8 cellular contexts compared by ENCODE assay signal in the genomic region with DNA sequence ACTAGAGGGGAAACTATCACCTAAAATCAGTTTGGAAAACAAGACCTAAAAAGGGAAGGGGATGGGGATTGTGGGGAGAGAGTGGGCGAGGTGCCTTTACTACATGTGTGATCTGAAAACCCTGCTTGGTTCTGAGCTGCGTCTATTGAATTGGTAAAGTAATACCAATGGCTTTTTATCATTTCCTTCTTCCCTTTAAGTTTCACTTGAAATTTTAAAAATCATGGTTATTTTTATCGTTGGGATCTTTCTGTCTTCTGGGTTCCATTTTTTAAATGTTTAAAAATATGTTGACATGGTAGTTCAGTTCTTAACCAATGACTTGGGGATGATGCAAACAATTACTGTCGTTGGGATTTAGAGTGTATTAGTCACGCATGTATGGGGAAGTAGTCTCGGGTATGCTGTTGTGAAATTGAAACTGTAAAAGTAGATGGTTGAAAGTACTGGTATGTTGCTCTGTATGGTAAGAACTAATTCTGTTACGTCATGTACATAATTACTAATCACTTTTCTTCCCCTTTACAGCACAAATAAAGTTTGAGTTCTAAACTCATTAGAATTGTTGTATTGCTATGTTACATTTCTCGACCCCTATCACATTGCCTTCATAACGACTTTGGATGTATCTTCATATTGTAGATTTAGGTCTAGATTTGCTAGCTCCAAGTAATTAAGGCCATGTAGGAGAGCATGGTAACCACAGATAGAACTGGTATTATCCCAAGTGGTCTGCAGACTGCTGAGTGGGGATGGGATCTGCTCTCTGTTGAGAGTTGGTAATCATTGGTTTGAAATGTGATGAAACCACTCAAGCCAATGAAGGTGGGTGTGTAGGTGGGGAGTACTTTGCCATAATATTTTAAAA. TPM values are rescaled to one million over a fixed set of nuclear protein-coding genes. Genes with fewer than 3 reads are reported as not detected.
DNase-seq lines count a peak whose midpoint lies in the region; ATAC-seq and TF ChIP-seq lines count a peak whose summit lies in the region.

No MANE protein-coding gene starts in this region.

- 0 to 3% (median 1%) methylated on average over 9 of the region's 9 CpGs for WGBS in spleen, 5 donors

- peak; percentile 58 to 65 for DNase-seq in activated T-cell treated with anti-CD3 and anti-CD28 coated beads, Interleukin-2, amount 50 U/mL, for 72 hours
- DNase-seq in activated T-cell treated with anti-CD3 and anti-CD28 coated beads, Interleukin-2, amount 50 U/mL, for 48 hours, result no peak
- DNase-seq in NB4 (ENCODE audit: low read depth), result peak; percentile 98
- no peak for DNase-seq in activated naive CD8-positive, alpha-beta T cell treated with anti-CD3 and anti-CD28 coated beads, Interleukin-2, amount 50 U/mL, for 24 hours
- DNase-seq in spleen, result no peak
- DNase-seq in iPS-NIHi7 (ENCODE audit: extremely low spot score), result no peak

- H3K4me1 Mint-ChIP-seq in activated T-cell treated with anti-CD3 and anti-CD28 coated beads, Interleukin-2, amount 50 U/mL, for 72 hours (ENCODE audit: low read depth), result peaks cover 72% of the 10 kb centered on the region
- peaks cover 78% of the 10 kb centered on the region for H3K4me1 Mint-ChIP-seq in activated naive CD8-positive, alpha-beta T cell treated with anti-CD3 and anti-CD28 coated beads, Interleukin-2, amount 50 U/mL, for 24 hours

- ATAC-seq in activated T-cell treated with anti-CD3 and anti-CD28 coated beads, Interleukin-2, amount 50 U/mL, for 72 hours (replicated peaks in 1 of 2), result peak; percentile 28 to 35
- ATAC-seq in activated naive CD8-positive, alpha-beta T cell treated with anti-CD3 and anti-CD28 coated beads, Interleukin-2, amount 50 U/mL, for 24 hours, result peak; percentile 37
- no peak for ATAC-seq in GM19463 (IDR thresholded peaks at IDR 0.05; ENCODE audit: unreplicated experiment)

- H3K36me3 ChIP-seq in iPS-18a (ENCODE audit: control insufficient read depth, low read depth, low read length) (no peaks in the 10 kb centered on the region), spleen (peaks cover 0 to 59% (median 4%) of the 10 kb centered on the region in 6 donors)

- H3K4me1 ChIP-seq in iPS-18a (ENCODE audit: control insufficient read depth, low read depth, low read length) (peaks cover 61% of the 10 kb centered on the region), spleen (peaks cover 45 to 65% (median 57%) of the 10 kb centered on the region in 6 donors)

- H3K9me3 Mint-ChIP-seq in activated T-cell treated with anti-CD3 and anti-CD28 coated beads, Interleukin-2, amount 50 U/mL, for 72 hours, result peaks cover 0 to 2% of the 10 kb centered on the region in 2 donors
- H3K9me3 Mint-ChIP-seq in activated naive CD8-positive, alpha-beta T cell treated with anti-CD3 and anti-CD28 coated beads, Interleukin-2, amount 50 U/mL, for 24 hours, result no peaks in the 10 kb centered on the region

- TF ChIP-seq CTCF in NB4 (IDR thresholded peaks at IDR 0.05; ENCODE audit: low read depth, low read length), result no peak
- TF ChIP-seq CTCF in spleen (IDR thresholded peaks at IDR 0.05 in 8 of 11, conservative IDR thresholded peaks at IDR 0.05 in 3 of 11), result no peak

- H3K9ac ChIP-seq in iPS-18a (ENCODE audit: low read length), result no peak overlapping the region

- H3K27me3 ChIP-seq in iPS-18a (ENCODE audit: control insufficient read depth, insufficient read depth, low read length) (no peaks in the 10 kb centered on the region), spleen (replicated peaks in 1 of 7) (no peaks in the 10 kb centered on the region)

- TF ChIP-seq POLR2A in NB4 (IDR thresholded peaks at IDR 0.05; ENCODE audit: extremely low read depth, insufficient read length) (peak; percentile 17), spleen (IDR thresholded peaks at IDR 0.05) (peak in 2 of 3 donors; percentile 50 to 61)

- intact Hi-C loops in spleen (cut with DNase I; ENCODE audit: low total_unique reads), result no loop called here

- peaks cover 58 to 70% of the 10 kb centered on the region in 2 donors for H3K36me3 Mint-ChIP-seq in activated T-cell treated with anti-CD3 and anti-CD28 coated beads, Interleukin-2, amount 50 U/mL, for 72 hours (ENCODE audit: insufficient read depth in 2 of 2)
- peaks cover 59% of the 10 kb centered on the region for H3K36me3 Mint-ChIP-seq in activated naive CD8-positive, alpha-beta T cell treated with anti-CD3 and anti-CD28 coated beads, Interleukin-2, amount 50 U/mL, for 24 hours (ENCODE audit: low read depth)

- peak overlapping the region; percentile 88 to 99 for H3K4me3 Mint-ChIP-seq in activated T-cell treated with anti-CD3 and anti-CD28 coated beads, Interleukin-2, amount 50 U/mL, for 72 hours
- peak overlapping the region; percentile 100 for H3K4me3 Mint-ChIP-seq in activated naive CD8-positive, alpha-beta T cell treated with anti-CD3 and anti-CD28 coated beads, Interleukin-2, amount 50 U/mL, for 24 hours

- no peaks in the 10 kb centered on the region for H3K27me3 Mint-ChIP-seq in activated T-cell treated with anti-CD3 and anti-CD28 coated beads, Interleukin-2, amount 50 U/mL, for 72 hours (ENCODE audit: low read depth)
- peaks cover 7% of the 10 kb centered on the region for H3K27me3 Mint-ChIP-seq in activated naive CD8-positive, alpha-beta T cell treated with anti-CD3 and anti-CD28 coated beads, Interleukin-2, amount 50 U/mL, for 24 hours

- H3K4me3 ChIP-seq in NB4 (ENCODE audit: low read depth, low read length) (peak overlapping the region; percentile 76), iPS-18a (ENCODE audit: low read length) (peak overlapping the region; percentile 14), spleen (peak overlapping the region; percentile 66 to 96 (median 83))

- H3K27ac ChIP-seq in iPS-18a (ENCODE audit: low read length) (no peak overlapping the region), spleen (peak overlapping the region; percentile 92 to 100 (median 98))

- peak overlapping the region; percentile 100 for H3K27ac Mint-ChIP-seq in activated T-cell treated with anti-CD3 and anti-CD28 coated beads, Interleukin-2, amount 50 U/mL, for 72 hours
- H3K27ac Mint-ChIP-seq in activated naive CD8-positive, alpha-beta T cell treated with anti-CD3 and anti-CD28 coated beads, Interleukin-2, amount 50 U/mL, for 24 hours, result peak overlapping the region; percentile 97

- H3K9me3 ChIP-seq in iPS-18a (ENCODE audit: control insufficient read depth, low read depth, low read length) (no peaks in the 10 kb centered on the region), spleen (no peaks in the 10 kb centered on the region)

RNA-seq across cellular contexts. Expression of a gene that starts 3.6 kb away (rescaled TPM):
- 1,000 to 10,000 TPM in 1 of 2 donors, 100 to 1,000 TPM in 1; 678 to 1,151 TPM for total RNA-seq in activated T-cell treated with anti-CD3 and anti-CD28 coated beads, Interleukin-2, amount 50 U/mL, for 72 hours
- 1,000 to 10,000 TPM in 2 of 7 donors, 100 to 1,000 TPM in 5; 266 to 1,804 (median 799) TPM for total RNA-seq in spleen
- polyA plus RNA-seq in spleen, result 1,000 to 10,000 TPM in 2 of 3 donors, 100 to 1,000 TPM in 1; 526 to 1,090 (median 1,018) TPM

RNA-seq across cellular contexts. Expression of a gene that starts 39.8 kb away (rescaled TPM):
- 10 to 100 TPM; 43.5 to 47.2 TPM for total RNA-seq in activated T-cell treated with anti-CD3 and anti-CD28 coated beads, Interleukin-2, amount 50 U/mL, for 72 hours
- 100 to 1,000 TPM in 3 of 7 donors, 10 to 100 TPM in 4; 65.4 to 128 (median 99.5) TPM for total RNA-seq in spleen
- polyA plus RNA-seq in spleen, result 10 to 100 TPM; 19.3 to 32.0 (median 23.4) TPM

RNA-seq across cellular contexts. Expression of a gene that starts 43.8 kb away (rescaled TPM):
- 10 to 100 TPM; 16.4 to 18.8 TPM for total RNA-seq in activated T-cell treated with anti-CD3 and anti-CD28 coated beads, Interleukin-2, amount 50 U/mL, for 72 hours
- 10 to 100 TPM; 11.6 to 33.4 (median 25.7) TPM for total RNA-seq in spleen
- 10 to 100 TPM; 14.1 to 26.2 (median 24.1) TPM for polyA plus RNA-seq in spleen

Comparison
In these comparisons a context has a peak if more than half of its experiments do, and no peak if none do; other contexts are left out.
1. DNase-seq: peak in activated T-cell treated with anti-CD3 and anti-CD28 coated beads, Interleukin-2, amount 50 U/mL, for 72 hours (2 of 2) and NB4 (single experiment); none in activated T-cell treated with anti-CD3 and anti-CD28 coated beads, Interleukin-2, amount 50 U/mL, for 48 hours (0 of 2), activated naive CD8-positive, alpha-beta T cell treated with anti-CD3 and anti-CD28 coated beads, Interleukin-2, amount 50 U/mL, for 24 hours (single experiment), spleen (single experiment) and iPS-NIHi7 (single experiment).
2. H3K4me3 ChIP-seq: peak in every context shown above with its lines; median percentile 83 in spleen; 76 in NB4; 14 in iPS-18a.